8 cellular contexts compared by ENCODE assay signal in genomic region chr2:33275689-33276444, GRCh38.
A peak's percentile ranks its signal among the peaks of the same experiment; 100 is the strongest.
DNase-seq lines count a peak whose midpoint lies in the region; ATAC-seq, FAIRE-seq and TF ChIP-seq lines count a peak whose summit lies in the region.

No MANE protein-coding gene starts in this region.

- TF ChIP-seq CTCF in fibroblast of lung (conservative IDR thresholded peaks at IDR 0.05 in 1 of 2, IDR thresholded peaks at IDR 0.05 in 1 of 2; ENCODE audit: low read depth in 1 of 2, low read length in 2 of 2) = no peak

- no peak overlapping the region for H3K4me2 ChIP-seq in fibroblast of lung (ENCODE audit: extremely low read depth, insufficient read depth, low read length)

- no peaks in the 10 kb centered on the region for H3K4me1 ChIP-seq in fibroblast of lung (ENCODE audit: control insufficient read depth, extremely low read depth, insufficient read depth, low read length)

- DNase-seq in H54 (ENCODE audit: insufficient read length, low spot score) (peak; percentile 85), T-helper 22 cell (ENCODE audit: low read depth) (peak; percentile 38), fibroblast of lung (ENCODE audit: low read depth in 2 of 2) (peak; percentile 91 to 97), NCI-H345 (lab: John Stamatoyannopoulos, UW) (no peak), DMS 273 treated with DMSO at 0.1 percent for 48 hours (lab: John Stamatoyannopoulos, UW) (no peak)
- DNase-seq in stimulated activated CD4-positive, alpha-beta T cell treated with anti-CD3 and anti-CD28 coated beads, Interleukin-15, amount 100 ng/mL, for 24 hours = peak; percentile 23

- peak; percentile 100 for FAIRE-seq in H54 (lab: Jason Lieb, UNC)

- no peaks in the 10 kb centered on the region for H3K79me2 ChIP-seq in fibroblast of lung (ENCODE audit: control insufficient read depth, insufficient read depth, low read length)

- H2AFZ ChIP-seq in fibroblast of lung (ENCODE audit: low read length) = no peak overlapping the region

- no peaks in the 10 kb centered on the region for H3K9me3 ChIP-seq in fibroblast of lung (ENCODE audit: control insufficient read depth, insufficient read depth, low read depth, low read length)

- no peaks in the 10 kb centered on the region for H4K20me1 ChIP-seq in fibroblast of lung (ENCODE audit: control insufficient read depth, extremely low read depth, insufficient read depth, low read length)

- H3K36me3 ChIP-seq in fibroblast of lung (ENCODE audit: control insufficient read depth, insufficient read depth, low read length) = peaks cover 12% of the 10 kb centered on the region

- H3K9ac ChIP-seq in fibroblast of lung (ENCODE audit: insufficient read depth, low read length) = no peak overlapping the region

- no peak overlapping the region for H3K4me3 ChIP-seq in fibroblast of lung (replicated peaks in 1 of 4; ENCODE audit: control extremely low read depth in 1 of 4, insufficient read depth in 1 of 4, low read depth in 3 of 4, low read length in 4 of 4)

- no peak for TF ChIP-seq POLR2A in H54 (IDR thresholded peaks at IDR 0.05; ENCODE audit: low read depth, low read length)

- H3K27ac ChIP-seq in fibroblast of lung (ENCODE audit: insufficient read depth, low read length) = no peak overlapping the region

- ATAC-seq in HG02798 (IDR thresholded peaks at IDR 0.05; ENCODE audit: poor library complexity, unreplicated experiment) = no peak
- ATAC-seq in HG03097 (IDR thresholded peaks at IDR 0.05; ENCODE audit: low FRiP score, unreplicated experiment) = no peak

- no peaks in the 10 kb centered on the region for H3K27me3 ChIP-seq in fibroblast of lung (ENCODE audit: control insufficient read depth, insufficient read depth, low read length)

Comparison
In these comparisons a context has a peak if more than half of its experiments do, and no peak if none do; other contexts are left out.
1. DNase-seq: peak in H54 (single experiment), T-helper 22 cell (single experiment), fibroblast of lung (2 of 2) and stimulated activated CD4-positive, alpha-beta T cell treated with anti-CD3 and anti-CD28 coated beads, Interleukin-15, amount 100 ng/mL, for 24 hours (single experiment); none in NCI-H345 (single experiment) and DMS 273 treated with DMSO at 0.1 percent for 48 hours (single experiment).